In the genomic region with DNA sequence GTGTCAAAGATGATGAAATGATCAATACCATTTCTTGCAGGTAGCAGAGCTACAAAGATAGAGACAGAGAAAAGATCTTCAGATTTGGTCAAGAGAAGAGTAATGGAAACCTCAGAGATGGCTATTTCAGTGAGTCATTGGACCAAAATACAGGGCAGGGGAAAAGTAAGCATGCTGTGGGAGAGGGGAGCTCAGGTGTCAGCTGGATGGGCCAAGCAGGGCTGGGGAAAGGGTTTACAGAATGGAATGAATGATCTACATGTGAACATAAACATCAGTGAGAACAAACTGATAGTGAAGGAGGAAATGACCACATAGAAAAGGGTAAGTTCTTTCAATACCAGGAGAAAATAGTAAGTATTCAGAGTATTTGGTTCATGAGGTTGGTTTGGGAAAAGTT, we compare ENCODE assay signal across 22 cellular contexts.
"Had no signal": no experiment of that assay in that cellular context is flagged by ENCODE, and none has a peak within 500 bp of the region (broad histone marks: within the 10 kb centered on the region; RNA-seq: fewer than 3 reads in every experiment).

No MANE protein-coding gene starts in this region.

- H3K9ac ChIP-seq: neural progenitor cell, SK-N-SH had no signal

- H3K36me3 ChIP-seq: esophagus squamous epithelium, lower lobe of right lung, neural progenitor cell, ovary, stomach, upper lobe of left lung had no signal

- H3K27me3 ChIP-seq: esophagus squamous epithelium, neural progenitor cell, ovary, stomach, upper lobe of left lung had no signal

- H2AFZ ChIP-seq: neural progenitor cell had no signal

- H3K9me3 ChIP-seq: esophagus squamous epithelium, lower lobe of right lung, ovary, SK-N-SH, stomach, upper lobe of left lung had no signal

- ATAC-seq: activated CD4-positive, CD25-positive, alpha-beta regulatory T cell treated with anti-CD3 and anti-CD28 coated beads, Interleukin-2, amount 50 U/mL, for 24 hours; activated T-cell treated with anti-CD3 and anti-CD28 coated beads, Interleukin-2, amount 50 U/mL, for 72 hours; lower lobe of right lung; sciatic nerve; stimulated activated effector memory CD8-positive, alpha-beta T cell treated with anti-CD3 and anti-CD28 coated beads, Interleukin-12 subunit alpha, Interleukin-12 subunit beta, amount 100 ng/mL, for 72 hours had no signal

- H3K4me2 ChIP-seq: neural progenitor cell, SK-N-SH had no signal

- DNase-seq: activated CD8-positive, alpha-beta memory T cell treated with anti-CD3 and anti-CD28 coated beads for 24 hours; activated CD8-positive, alpha-beta memory T cell treated with anti-CD3 and anti-CD28 coated beads, Interleukin-2, amount 50 U/mL, for 48 hours; activated gamma-delta T cell treated with Interleukin-2 at 50 U/mL for 16 hours; activated T-cell treated with anti-CD3 and anti-CD28 coated beads, Interleukin-2, amount 50 U/mL, for 72 hours; amygdala; central memory CD4-positive, alpha-beta T cell; esophagus squamous epithelium; foreskin fibroblast; hippocampal formation; lower lobe of right lung; ovary; SHP77 treated with DMSO at 0.1 percent for 48 hours; SK-N-SH; stimulated activated CD4-positive, alpha-beta T cell treated with anti-CD3 and anti-CD28 coated beads, Interleukin-4, amount 100 ng/mL, for 24 hours; stomach; T1000; upper lobe of left lung had no signal

- H3K27ac ChIP-seq: coronary artery, esophagus squamous epithelium, lower lobe of right lung, neural progenitor cell, ovary, stomach had no signal

- H3K9me2 ChIP-seq: SK-N-SH had no signal

- H3K4me3 ChIP-seq: coronary artery, esophagus squamous epithelium, lower lobe of right lung, neural progenitor cell, ovary, stomach, upper lobe of left lung had no signal
